ENCODE assay signal across 31 cellular contexts in the genomic region with DNA sequence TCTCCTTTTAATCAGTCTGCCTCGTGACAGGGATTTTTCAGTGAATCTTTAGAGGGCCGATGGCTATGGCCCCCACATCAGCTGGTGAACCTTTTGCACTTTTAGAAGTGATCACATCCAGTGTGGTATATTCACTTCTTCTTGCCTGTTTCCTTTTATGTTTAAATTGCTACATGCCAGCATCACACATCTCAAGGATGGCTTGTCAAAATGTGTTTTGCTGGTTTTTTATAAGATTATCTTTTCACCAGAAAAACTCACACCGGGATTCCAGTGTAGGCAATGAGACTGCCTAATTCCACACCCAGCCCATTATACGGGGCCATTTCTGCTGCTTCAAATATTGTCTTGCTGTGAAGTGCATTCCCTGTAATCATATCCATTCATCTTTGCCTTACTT.
"Had no signal": no experiment of that assay in that cellular context is flagged by ENCODE, and none has a peak within 500 bp of the region (broad histone marks: within the 10 kb centered on the region; RNA-seq: fewer than 3 reads in every experiment).

No MANE protein-coding gene starts in this region.

- H3K79me2 ChIP-seq: hepatocyte, parathyroid adenoma had no signal

- H3K4me1 ChIP-seq: colonic mucosa, gastroesophageal sphincter, heart left ventricle, parathyroid adenoma, suprapubic skin, transverse colon, upper lobe of right lung, uterus had no signal

- ATAC-seq: esophagus mucosa; gastroesophageal sphincter; heart left ventricle; left lobe of liver; naive thymus-derived CD4-positive, alpha-beta T cell; sciatic nerve; stimulated activated naive CD8-positive, alpha-beta T cell treated with anti-CD3 and anti-CD28 coated beads, Interleukin-15, amount 100 ng/mL, for 72 hours; upper lobe of right lung had no signal

- H3K27me3 Mint-ChIP-seq: dendritic cell treated with granulocyte-macrophage colony-stimulating factor and Interleukin-4, amounts not matched to agents 40 ng/mL and 50 ng/mL, for 4 days; memory B cell; naive thymus-derived CD4-positive, alpha-beta T cell; progenitor cell of endocrine pancreas; stimulated activated naive CD8-positive, alpha-beta T cell treated with anti-CD3 and anti-CD28 coated beads, Interleukin-15, amount 100 ng/mL, for 72 hours had no signal

- H3K4me3 Mint-ChIP-seq: dendritic cell treated with granulocyte-macrophage colony-stimulating factor and Interleukin-4, amounts not matched to agents 40 ng/mL and 50 ng/mL, for 4 days; endodermal cell; memory B cell; mesothelial cell of epicardium; naive thymus-derived CD4-positive, alpha-beta T cell; nephron; stimulated activated naive CD8-positive, alpha-beta T cell treated with anti-CD3 and anti-CD28 coated beads, Interleukin-15, amount 100 ng/mL, for 72 hours had no signal

- H3K4me3 ChIP-seq: colonic mucosa, gastroesophageal sphincter, heart left ventricle, hepatocyte, lung, smooth muscle cell, suprapubic skin, transverse colon, upper lobe of right lung, uterus had no signal

- DNase-seq: colonic mucosa; effector CD8-positive, alpha-beta T cell; endodermal cell; heart left ventricle; kidney; naive thymus-derived CD4-positive, alpha-beta T cell; stimulated activated CD4-positive, alpha-beta T cell treated with anti-CD3 and anti-CD28 coated beads, Interleukin-12 subunit alpha, Interleukin-12 subunit beta, amount 100 ng/mL, for 4 hours; stimulated activated CD4-positive, alpha-beta T cell treated with anti-CD3 and anti-CD28 coated beads, Interleukin-1b, Interleukin-23, amount 100 ng/mL, for 48 hours; stimulated activated CD4-positive, alpha-beta T cell treated with anti-CD3 and anti-CD28 coated beads, Interleukin-4, amount 100 ng/mL, for 1 hour; stimulated activated CD8-positive, alpha-beta memory T cell treated with anti-CD3 and anti-CD28 coated beads, Interleukin-4, amount 100 ng/mL, for 48 hours; stimulated activated naive CD4-positive, alpha-beta T cell; stimulated activated naive CD8-positive, alpha-beta T cell treated with anti-CD3 and anti-CD28 coated beads, Interleukin-15, amount 100 ng/mL, for 72 hours; transverse colon; upper lobe of right lung; uterus had no signal

- H3K27me3 ChIP-seq: colonic mucosa, gastroesophageal sphincter, heart left ventricle, hepatocyte, neutrophil, suprapubic skin, transverse colon, upper lobe of right lung, uterus had no signal

- H2AFZ ChIP-seq: hepatocyte, parathyroid adenoma had no signal

- H3K9ac ChIP-seq: parathyroid adenoma had no signal

- H3K27ac ChIP-seq: colonic mucosa, epithelial cell of prostate, gastroesophageal sphincter, heart left ventricle, hepatocyte, neutrophil, parathyroid adenoma, suprapubic skin, transverse colon, upper lobe of right lung, uterus had no signal

- H3K9me3 ChIP-seq: colonic mucosa, gastroesophageal sphincter, heart left ventricle, neutrophil, suprapubic skin, transverse colon, upper lobe of right lung, uterus had no signal

- H3K9me3 Mint-ChIP-seq: memory B cell, mesothelial cell of epicardium, nephron had no signal

- H3K36me3 Mint-ChIP-seq: memory B cell, mesothelial cell of epicardium had no signal

- H3K36me3 ChIP-seq: colonic mucosa, gastroesophageal sphincter, heart left ventricle, neutrophil, suprapubic skin, transverse colon, upper lobe of right lung, uterus had no signal

- H3K4me2 ChIP-seq: hepatocyte, smooth muscle cell had no signal

- H3K27ac Mint-ChIP-seq: dendritic cell treated with granulocyte-macrophage colony-stimulating factor and Interleukin-4, amounts not matched to agents 40 ng/mL and 50 ng/mL, for 4 days; endodermal cell; memory B cell; mesothelial cell of epicardium; naive thymus-derived CD4-positive, alpha-beta T cell; nephron; progenitor cell of endocrine pancreas; stimulated activated naive CD8-positive, alpha-beta T cell treated with anti-CD3 and anti-CD28 coated beads, Interleukin-15, amount 100 ng/mL, for 72 hours had no signal

- H3K4me1 Mint-ChIP-seq: memory B cell; naive thymus-derived CD4-positive, alpha-beta T cell; stimulated activated naive CD8-positive, alpha-beta T cell treated with anti-CD3 and anti-CD28 coated beads, Interleukin-15, amount 100 ng/mL, for 72 hours had no signal
